ENCODE assay signal across 1 cellular context in the genomic region with DNA sequence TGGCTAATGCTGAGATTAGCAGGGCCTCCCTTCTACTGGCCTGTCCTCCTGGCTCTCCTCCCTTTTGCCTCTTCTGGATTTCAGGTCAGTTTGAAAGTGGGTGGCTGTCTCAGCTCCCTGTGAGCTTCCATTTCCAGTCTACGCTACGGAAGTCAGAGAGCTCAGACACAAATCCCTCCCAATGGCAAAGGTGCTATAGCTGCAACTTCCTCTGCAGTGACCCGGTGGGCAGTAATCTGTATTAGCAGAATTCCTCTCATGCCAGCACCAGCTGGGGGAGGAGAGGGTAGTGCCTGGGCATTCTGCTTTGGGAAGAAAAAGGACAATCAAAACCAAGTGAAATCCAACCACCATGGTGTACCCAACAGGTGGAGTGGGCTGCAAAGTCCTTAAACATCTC.
TF ChIP-seq lines count a peak whose summit lies in the region.

No MANE protein-coding gene starts in this region.

TF ChIP-seq in GM23338, 12 proteins besides CTCF, POLR2A, EP300 and RAD21 (continued from another document):
- TF ChIP-seq, protein P1, sequence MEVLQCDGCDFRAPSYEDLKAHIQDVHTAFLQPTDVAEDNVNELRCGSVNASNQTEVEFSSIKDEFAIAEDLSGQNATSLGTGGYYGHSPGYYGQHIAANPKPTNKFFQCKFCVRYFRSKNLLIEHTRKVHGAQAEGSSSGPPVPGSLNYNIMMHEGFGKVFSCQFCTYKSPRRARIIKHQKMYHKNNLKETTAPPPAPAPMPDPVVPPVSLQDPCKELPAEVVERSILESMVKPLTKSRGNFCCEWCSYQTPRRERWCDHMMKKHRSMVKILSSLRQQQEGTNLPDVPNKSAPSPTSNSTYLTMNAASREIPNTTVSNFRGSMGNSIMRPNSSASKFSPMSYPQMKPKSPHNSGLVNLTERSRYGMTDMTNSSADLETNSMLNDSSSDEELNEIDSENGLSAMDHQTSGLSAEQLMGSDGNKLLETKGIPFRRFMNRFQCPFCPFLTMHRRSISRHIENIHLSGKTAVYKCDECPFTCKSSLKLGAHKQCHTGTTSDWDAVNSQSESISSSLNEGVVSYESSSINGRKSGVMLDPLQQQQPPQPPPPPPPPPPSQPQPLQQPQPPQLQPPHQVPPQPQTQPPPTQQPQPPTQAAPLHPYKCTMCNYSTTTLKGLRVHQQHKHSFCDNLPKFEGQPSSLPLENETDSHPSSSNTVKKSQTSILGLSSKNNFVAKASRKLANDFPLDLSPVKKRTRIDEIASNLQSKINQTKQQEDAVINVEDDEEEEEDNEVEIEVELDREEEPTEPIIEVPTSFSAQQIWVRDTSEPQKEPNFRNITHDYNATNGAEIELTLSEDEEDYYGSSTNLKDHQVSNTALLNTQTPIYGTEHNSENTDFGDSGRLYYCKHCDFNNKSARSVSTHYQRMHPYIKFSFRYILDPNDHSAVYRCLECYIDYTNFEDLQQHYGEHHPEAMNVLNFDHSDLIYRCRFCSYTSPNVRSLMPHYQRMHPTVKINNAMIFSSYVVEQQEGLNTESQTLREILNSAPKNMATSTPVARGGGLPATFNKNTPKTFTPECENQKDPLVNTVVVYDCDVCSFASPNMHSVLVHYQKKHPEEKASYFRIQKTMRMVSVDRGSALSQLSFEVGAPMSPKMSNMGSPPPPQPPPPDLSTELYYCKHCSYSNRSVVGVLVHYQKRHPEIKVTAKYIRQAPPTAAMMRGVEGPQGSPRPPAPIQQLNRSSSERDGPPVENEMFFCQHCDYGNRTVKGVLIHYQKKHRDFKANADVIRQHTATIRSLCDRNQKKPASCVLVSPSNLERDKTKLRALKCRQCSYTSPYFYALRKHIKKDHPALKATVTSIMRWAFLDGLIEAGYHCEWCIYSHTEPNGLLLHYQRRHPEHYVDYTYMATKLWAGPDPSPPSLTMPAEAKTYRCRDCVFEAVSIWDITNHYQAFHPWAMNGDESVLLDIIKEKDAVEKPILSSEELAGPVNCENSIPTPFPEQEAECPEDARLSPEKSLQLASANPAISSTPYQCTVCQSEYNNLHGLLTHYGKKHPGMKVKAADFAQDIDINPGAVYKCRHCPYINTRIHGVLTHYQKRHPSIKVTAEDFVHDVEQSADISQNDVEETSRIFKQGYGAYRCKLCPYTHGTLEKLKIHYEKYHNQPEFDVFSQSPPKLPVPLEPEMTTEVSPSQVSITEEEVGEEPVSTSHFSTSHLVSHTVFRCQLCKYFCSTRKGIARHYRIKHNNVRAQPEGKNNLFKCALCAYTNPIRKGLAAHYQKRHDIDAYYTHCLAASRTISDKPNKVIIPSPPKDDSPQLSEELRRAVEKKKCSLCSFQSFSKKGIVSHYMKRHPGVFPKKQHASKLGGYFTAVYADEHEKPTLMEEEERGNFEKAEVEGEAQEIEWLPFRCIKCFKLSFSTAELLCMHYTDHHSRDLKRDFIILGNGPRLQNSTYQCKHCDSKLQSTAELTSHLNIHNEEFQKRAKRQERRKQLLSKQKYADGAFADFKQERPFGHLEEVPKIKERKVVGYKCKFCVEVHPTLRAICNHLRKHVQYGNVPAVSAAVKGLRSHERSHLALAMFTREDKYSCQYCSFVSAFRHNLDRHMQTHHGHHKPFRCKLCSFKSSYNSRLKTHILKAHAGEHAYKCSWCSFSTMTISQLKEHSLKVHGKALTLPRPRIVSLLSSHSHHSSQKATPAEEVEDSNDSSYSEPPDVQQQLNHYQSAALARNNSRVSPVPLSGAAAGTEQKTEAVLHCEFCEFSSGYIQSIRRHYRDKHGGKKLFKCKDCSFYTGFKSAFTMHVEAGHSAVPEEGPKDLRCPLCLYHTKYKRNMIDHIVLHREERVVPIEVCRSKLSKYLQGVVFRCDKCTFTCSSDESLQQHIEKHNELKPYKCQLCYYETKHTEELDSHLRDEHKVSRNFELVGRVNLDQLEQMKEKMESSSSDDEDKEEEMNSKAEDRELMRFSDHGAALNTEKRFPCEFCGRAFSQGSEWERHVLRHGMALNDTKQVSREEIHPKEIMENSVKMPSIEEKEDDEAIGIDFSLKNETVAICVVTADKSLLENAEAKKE (CRISPR knock-in tag; IDR thresholded peaks at IDR 0.05), result no peak
- TF ChIP-seq, protein P2, sequence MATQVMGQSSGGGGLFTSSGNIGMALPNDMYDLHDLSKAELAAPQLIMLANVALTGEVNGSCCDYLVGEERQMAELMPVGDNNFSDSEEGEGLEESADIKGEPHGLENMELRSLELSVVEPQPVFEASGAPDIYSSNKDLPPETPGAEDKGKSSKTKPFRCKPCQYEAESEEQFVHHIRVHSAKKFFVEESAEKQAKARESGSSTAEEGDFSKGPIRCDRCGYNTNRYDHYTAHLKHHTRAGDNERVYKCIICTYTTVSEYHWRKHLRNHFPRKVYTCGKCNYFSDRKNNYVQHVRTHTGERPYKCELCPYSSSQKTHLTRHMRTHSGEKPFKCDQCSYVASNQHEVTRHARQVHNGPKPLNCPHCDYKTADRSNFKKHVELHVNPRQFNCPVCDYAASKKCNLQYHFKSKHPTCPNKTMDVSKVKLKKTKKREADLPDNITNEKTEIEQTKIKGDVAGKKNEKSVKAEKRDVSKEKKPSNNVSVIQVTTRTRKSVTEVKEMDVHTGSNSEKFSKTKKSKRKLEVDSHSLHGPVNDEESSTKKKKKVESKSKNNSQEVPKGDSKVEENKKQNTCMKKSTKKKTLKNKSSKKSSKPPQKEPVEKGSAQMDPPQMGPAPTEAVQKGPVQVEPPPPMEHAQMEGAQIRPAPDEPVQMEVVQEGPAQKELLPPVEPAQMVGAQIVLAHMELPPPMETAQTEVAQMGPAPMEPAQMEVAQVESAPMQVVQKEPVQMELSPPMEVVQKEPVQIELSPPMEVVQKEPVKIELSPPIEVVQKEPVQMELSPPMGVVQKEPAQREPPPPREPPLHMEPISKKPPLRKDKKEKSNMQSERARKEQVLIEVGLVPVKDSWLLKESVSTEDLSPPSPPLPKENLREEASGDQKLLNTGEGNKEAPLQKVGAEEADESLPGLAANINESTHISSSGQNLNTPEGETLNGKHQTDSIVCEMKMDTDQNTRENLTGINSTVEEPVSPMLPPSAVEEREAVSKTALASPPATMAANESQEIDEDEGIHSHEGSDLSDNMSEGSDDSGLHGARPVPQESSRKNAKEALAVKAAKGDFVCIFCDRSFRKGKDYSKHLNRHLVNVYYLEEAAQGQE (IDR thresholded peaks at IDR 0.05; ENCODE audit: unreplicated experiment), result no peak
- no peak for TF ChIP-seq POLR2AphosphoS5 (IDR thresholded peaks at IDR 0.05; ENCODE audit: low read depth)
- TF ChIP-seq CREB1 (CRISPR knock-in tag; IDR thresholded peaks at IDR 0.05; ENCODE audit: low read depth), result no peak
- no peak for TF ChIP-seq ZNF114 (CRISPR knock-in tag; IDR thresholded peaks at IDR 0.05)
- TF ChIP-seq NANOG (IDR thresholded peaks at IDR 0.05; ENCODE audit: borderline replicate concordance), result no peak
